Comparison of ENCODE assay signal across 25 cellular contexts in genomic region chr9:103168254-103168653, GRCh38.
"Had no signal": no experiment of that assay in that cellular context is flagged by ENCODE, and none has a peak within 500 bp of the region (broad histone marks: within the 10 kb centered on the region; RNA-seq: fewer than 3 reads in every experiment).

No MANE protein-coding gene starts in this region.

- H3K4me3 ChIP-seq: gastroesophageal sphincter, hepatocyte, pancreas, right atrium auricular region, suprapubic skin, tibial artery, upper lobe of right lung had no signal

- H3K36me3 Mint-ChIP-seq: naive thymus-derived CD4-positive, alpha-beta T cell had no signal

- H3K27ac Mint-ChIP-seq: activated naive CD4-positive, alpha-beta T cell treated with anti-CD3 and anti-CD28 coated beads, Interleukin-2, amount 50 U/mL, for 72 hours; activated T-cell treated with anti-CD3 and anti-CD28 coated beads, Interleukin-2, amount 50 U/mL, for 72 hours; dendritic cell treated with granulocyte-macrophage colony-stimulating factor and Interleukin-4, amounts not matched to agents 40 ng/mL and 50 ng/mL, for 4 days; naive thymus-derived CD4-positive, alpha-beta T cell had no signal

- DNase-seq: activated CD4-positive, alpha-beta T cell treated with anti-CD3 and anti-CD28 coated beads for 4 hours; activated CD4-positive, alpha-beta T cell treated with anti-CD3 and anti-CD28 coated beads, Interleukin-2, amount 50 U/mL, for 4 hours; activated naive CD4-positive, alpha-beta T cell; activated T-cell treated with anti-CD3 and anti-CD28 coated beads for 4 hours; activated T-cell treated with anti-CD3 and anti-CD28 coated beads, Interleukin-2, amount 50 U/mL, for 72 hours; effector CD4-positive, alpha-beta T cell; kidney; left colon; midbrain; naive thymus-derived CD4-positive, alpha-beta T cell; nucleus accumbens; pancreas; stimulated activated CD4-positive, alpha-beta T cell treated with anti-CD3 and anti-CD28 coated beads, Interleukin-15, amount 100 ng/mL, for 24 hours; stimulated activated CD4-positive, alpha-beta T cell treated with anti-CD3 and anti-CD28 coated beads, Interleukin-2, amount 100 ng/mL, for 24 hours; stimulated activated naive CD4-positive, alpha-beta T cell; tibial artery; upper lobe of right lung had no signal

- H3K4me1 Mint-ChIP-seq: central memory CD8-positive, alpha-beta T cell; naive thymus-derived CD4-positive, alpha-beta T cell had no signal

- H3K4me1 ChIP-seq: gastroesophageal sphincter, pancreas, right atrium auricular region, suprapubic skin, tibial artery, upper lobe of right lung had no signal

- H2AFZ ChIP-seq: hepatocyte had no signal

- H3K27me3 ChIP-seq: gastroesophageal sphincter, hepatocyte, pancreas, right atrium auricular region, suprapubic skin, tibial artery, upper lobe of right lung had no signal

- H3K9me3 ChIP-seq: pancreas, upper lobe of right lung had no signal

- H3K27ac ChIP-seq: epithelial cell of prostate, gastroesophageal sphincter, hepatocyte, pancreas, right atrium auricular region, suprapubic skin, tibial artery, upper lobe of right lung had no signal

- H3K4me3 Mint-ChIP-seq: activated T-cell treated with anti-CD3 and anti-CD28 coated beads, Interleukin-2, amount 50 U/mL, for 72 hours; central memory CD8-positive, alpha-beta T cell; dendritic cell treated with granulocyte-macrophage colony-stimulating factor and Interleukin-4, amounts not matched to agents 40 ng/mL and 50 ng/mL, for 4 days; naive thymus-derived CD4-positive, alpha-beta T cell had no signal

- H3K36me3 ChIP-seq: gastroesophageal sphincter, pancreas, right atrium auricular region, suprapubic skin, tibial artery, upper lobe of right lung had no signal

- ATAC-seq: activated naive CD4-positive, alpha-beta T cell treated with anti-CD3 and anti-CD28 coated beads, Interleukin-2, amount 50 U/mL, for 72 hours; activated T-cell treated with anti-CD3 and anti-CD28 coated beads, Interleukin-2, amount 50 U/mL, for 72 hours; gastroesophageal sphincter; left colon; naive thymus-derived CD4-positive, alpha-beta T cell; pancreas; upper lobe of right lung had no signal

- H3K4me2 ChIP-seq: hepatocyte had no signal

- H3K27me3 Mint-ChIP-seq: central memory CD8-positive, alpha-beta T cell; dendritic cell treated with granulocyte-macrophage colony-stimulating factor and Interleukin-4, amounts not matched to agents 40 ng/mL and 50 ng/mL, for 4 days; naive thymus-derived CD4-positive, alpha-beta T cell had no signal

- H3K79me2 ChIP-seq: hepatocyte had no signal
